26 cellular contexts compared by ENCODE assay signal in genomic region chr15:81085213-81085612, GRCh38. TPM values are rescaled to one million over a fixed set of nuclear protein-coding genes. Genes with fewer than 3 reads are reported as not detected.
"Had no signal": no experiment of that assay in that cellular context is flagged by ENCODE, and none has a peak within 500 bp of the region (broad histone marks: within the 10 kb centered on the region; RNA-seq: fewer than 3 reads in every experiment).

No MANE protein-coding gene starts in this region.

- H3K27ac ChIP-seq: colonic mucosa, hepatocyte, pancreas, right lobe of liver, testis, tibial nerve, upper lobe of right lung, vagina had no signal

- H3K4me1 ChIP-seq: colonic mucosa, right lobe of liver, testis, tibial nerve, upper lobe of right lung, vagina had no signal

- ATAC-seq: esophagus mucosa; left colon; left ventricle myocardium superior; pancreas; stimulated activated effector memory CD8-positive, alpha-beta T cell treated with anti-CD3 and anti-CD28 coated beads, Interleukin-12 subunit alpha, Interleukin-12 subunit beta, amount 100 ng/mL, for 72 hours; upper lobe of right lung had no signal

- DNase-seq: colonic mucosa; effector CD4-positive, alpha-beta T cell; endodermal cell; glutamatergic neuron; left colon; left ventricle myocardium superior; mesenchymal stem cell; midbrain; naive B cell; occipital lobe; pancreas; right lobe of liver; stimulated activated CD4-positive, alpha-beta T cell treated with anti-CD3 and anti-CD28 coated beads, Interleukin-4, amount 100 ng/mL, for 1 hour; stimulated activated CD8-positive, alpha-beta memory T cell treated with anti-CD3 and anti-CD28 coated beads, Interleukin-4, amount 100 ng/mL, for 48 hours; testis; upper lobe of right lung had no signal

- H3K9me3 ChIP-seq: colonic mucosa, pancreas, right lobe of liver, testis, tibial nerve, upper lobe of right lung, vagina had no signal

- H3K36me3 ChIP-seq: colonic mucosa, pancreas, right lobe of liver, tibial nerve, upper lobe of right lung, vagina had no signal

- H3K27me3 ChIP-seq: colonic mucosa, hepatocyte, pancreas, right lobe of liver, testis, tibial nerve, vagina had no signal

- H3K4me3 ChIP-seq: colonic mucosa, hepatocyte, lung, pancreas, right lobe of liver, testis, tibial nerve, upper lobe of right lung, vagina had no signal

RNA-seq across cellular contexts. Expression of gene CFAP161, which starts 48.9 kb away (rescaled TPM):
- total RNA-seq: endodermal cell, hepatocyte, kidney epithelial cell, left colon, progenitor cell of endocrine pancreas, renal cortical epithelial cell had no signal
- polyA plus RNA-seq: fibroblast of lung had no signal
